ENCODE assay signal across 8 cellular contexts in the genomic region with DNA sequence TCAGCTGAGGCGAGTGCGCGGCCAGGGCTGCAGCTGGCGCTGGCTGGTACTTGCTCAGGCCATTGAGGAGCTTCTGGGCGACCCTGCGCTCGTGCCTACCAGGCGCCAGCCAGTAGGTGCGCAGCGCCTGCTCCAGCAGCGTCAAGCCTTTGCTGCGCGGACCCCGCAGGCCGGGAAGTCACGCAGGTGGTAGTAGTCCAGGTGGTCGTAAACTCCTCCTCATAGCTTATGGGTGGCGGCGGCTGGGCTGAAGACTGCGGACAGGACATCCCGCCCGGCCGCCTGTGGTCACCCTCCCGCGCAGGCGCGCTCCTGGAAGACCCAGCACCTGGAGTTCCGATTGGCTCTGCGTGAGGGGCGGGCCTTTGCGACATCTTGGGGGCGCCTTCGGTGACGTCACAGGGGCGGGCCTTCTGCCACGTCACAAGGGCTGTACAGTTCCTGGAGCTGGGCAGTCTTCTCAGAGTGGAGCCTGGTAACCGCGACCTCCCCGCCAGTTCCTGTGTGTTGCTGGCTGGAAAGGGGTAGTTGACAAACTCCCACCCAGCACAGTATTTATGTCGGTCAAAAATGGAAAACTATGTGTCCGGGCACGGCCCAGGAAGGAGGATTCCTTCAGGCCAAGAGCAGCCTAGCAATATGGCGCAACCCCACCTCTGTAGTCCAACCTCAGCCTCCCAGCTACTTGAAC.
DNase-seq lines count a peak whose midpoint lies in the region; ATAC-seq and TF ChIP-seq lines count a peak whose summit lies in the region.
"Not testable (repeated sequence)": the region's sequence is repeated elsewhere in the genome, so short reads cannot be mapped to it uniquely, and the experiment has no call there.

No MANE protein-coding gene starts in this region.

- H3K4me1 ChIP-seq in mammary epithelial cell (ENCODE audit: insufficient read depth, low read length); smooth muscle cell (ENCODE audit: low read depth): not testable (repeated sequence)

- TSS peak; percentile 94 for BruUV-seq in mammary epithelial cell (replicated peaks; lab: Mats Ljungman, UMichigan)

- WGBS in mammary epithelial cell (ENCODE audit: low coverage, missing lambda C conversion rate) = 2% methylated on average over 16 of the region's 43 CpGs
- WGBS in smooth muscle cell (ENCODE audit: low lambda C conversion rate) = 8% methylated on average over 38 of the region's 43 CpGs

- peak overlapping the region; percentile 69 for H3K27ac ChIP-seq in WERI-Rb-1
- peak overlapping the region; percentile 60 for H3K27ac ChIP-seq in mammary epithelial cell (ENCODE audit: insufficient read depth, low read depth, low read length)
- H3K27ac ChIP-seq in smooth muscle cell (ENCODE audit: low read depth) = peak overlapping the region; percentile 55

- not testable (repeated sequence) for H4K20me1 ChIP-seq in mammary epithelial cell (ENCODE audit: insufficient read depth, low read length); smooth muscle cell (ENCODE audit: low read depth)

- H3K4me3 ChIP-seq in AG09309 (ENCODE audit: control insufficient read depth, low read depth, low read length) (peak overlapping the region; percentile 92), WERI-Rb-1 (ENCODE audit: low read depth, low read length) (peak overlapping the region; percentile 75), mammary epithelial cell (replicated peaks in 1 of 3; ENCODE audit: insufficient read depth in 1 of 3, low read depth in 2 of 3, low read length in 3 of 3) (peak overlapping the region; percentile 90 to 92 (median 90)), smooth muscle cell (peak overlapping the region; percentile 94)

- peak; percentile 69 for DNase-seq in AG09309 (ENCODE audit: low read depth)
- DNase-seq in NCI-H2196 (lab: John Stamatoyannopoulos, UW; ENCODE audit: unreplicated experiment) = peak; percentile 82
- DNase-seq in WERI-Rb-1 = peak; percentile 95
- peak; percentile 89 for DNase-seq in mammary epithelial cell
- DNase-seq in iPS-NIHi7 (ENCODE audit: extremely low spot score) = peak; percentile 78
- DNase-seq in smooth muscle cell (lab: John Stamatoyannopoulos, UW; ENCODE audit: unreplicated experiment) = peak; percentile 81

- H3K4me2 ChIP-seq in mammary epithelial cell (ENCODE audit: insufficient read depth, low read depth, low read length) (peak overlapping the region; percentile 70), smooth muscle cell (peak overlapping the region; percentile 89)

- not testable (repeated sequence) for H3K36me3 ChIP-seq in WERI-Rb-1; mammary epithelial cell (ENCODE audit: insufficient read depth, low read length); smooth muscle cell (ENCODE audit: low read depth)

- H3K9me3 ChIP-seq in WERI-Rb-1 (ENCODE audit: severe bottlenecking); mammary epithelial cell (replicated peaks; ENCODE audit: insufficient read depth, low read length); smooth muscle cell (replicated peaks; ENCODE audit: low read depth): not testable (repeated sequence)

- not testable (repeated sequence) for H3K79me2 ChIP-seq in mammary epithelial cell (ENCODE audit: insufficient read depth, low read length); smooth muscle cell (ENCODE audit: low read depth)

- dilution Hi-C loops in mammary epithelial cell (cut with HindIII; ENCODE audit: low sequenced_read_pairs) = not testable (repeated sequence)

- H3K9ac ChIP-seq in mammary epithelial cell (ENCODE audit: insufficient read depth, low read length) (peak overlapping the region; percentile 68), smooth muscle cell (ENCODE audit: low read depth) (peak overlapping the region; percentile 44)

- CTCF ChIA-PET in mammary epithelial cell (lab: Charles Lee; ENCODE audit: low non-redundant PET) = not testable (repeated sequence)

- intact Hi-C loops in mammary epithelial cell (cut with micrococcal nuclease) = not testable (repeated sequence)

- peak overlapping the region; percentile 99 for H2AFZ ChIP-seq in mammary epithelial cell (ENCODE audit: low read depth, low read length)
- peak overlapping the region; percentile 85 for H2AFZ ChIP-seq in smooth muscle cell (ENCODE audit: low read depth)

- H3K27me3 ChIP-seq in WERI-Rb-1 (ENCODE audit: insufficient read depth, low read depth, severe bottlenecking); mammary epithelial cell (ENCODE audit: insufficient read depth, low read length); smooth muscle cell (ENCODE audit: low read depth): not testable (repeated sequence)

- in situ Hi-C loops in mammary epithelial cell (cut with MboI; ENCODE audit: low sequenced_read_pairs in 2 of 2) = not testable (repeated sequence)

- not testable (repeated sequence) for TF ChIP-seq CTCF in AG09309 (IDR thresholded peaks at IDR 0.05; ENCODE audit: control insufficient read depth, insufficient read depth, low read depth, low read length, missing control alignments); WERI-Rb-1 (IDR thresholded peaks at IDR 0.05; ENCODE audit: low read depth, low read length); smooth muscle cell (IDR thresholded peaks at IDR 0.05; ENCODE audit: borderline replicate concordance, insufficient read depth, poor library complexity, severe bottlenecking)
- TF ChIP-seq CTCF in mammary epithelial cell (conservative IDR thresholded peaks at IDR 0.05 in 1 of 2, IDR thresholded peaks at IDR 0.05 in 1 of 2; ENCODE audit: extremely low read depth in 1 of 2, insufficient read depth in 1 of 2, low read depth in 1 of 2, low read length in 2 of 2) = peak in 1 of 2 donors; percentile 18

- ATAC-seq in GM18907 (IDR thresholded peaks at IDR 0.05; ENCODE audit: unreplicated experiment) (peak; percentile 97), HG03135 (IDR thresholded peaks at IDR 0.05; ENCODE audit: unreplicated experiment) (peak; percentile 98)

- not testable (repeated sequence) for H3F3A ChIP-seq in smooth muscle cell (ENCODE audit: low read depth)

Comparison
In these comparisons a context has a peak if more than half of its experiments do, and no peak if none do; other contexts are left out.
1. Peak in every context shown above with its lines: DNase-seq, ATAC-seq, H3K4me3 ChIP-seq and H3K27ac ChIP-seq.